In genomic region chr2:151729837-151730236, GRCh38 we compare ENCODE assay signal across 17 cellular contexts. TPM values are rescaled to one million over a fixed set of nuclear protein-coding genes. Genes with fewer than 3 reads are reported as not detected.
DNase-seq lines count a peak whose midpoint lies in the region; ATAC-seq and TF ChIP-seq lines count a peak whose summit lies in the region.
"Had no signal": no experiment of that assay in that cellular context is flagged by ENCODE, and none has a peak within 500 bp of the region (broad histone marks: within the 10 kb centered on the region; RNA-seq: fewer than 3 reads in every experiment).

No MANE protein-coding gene starts in this region.

- H3K9me3 Mint-ChIP-seq in GM23338 = no peaks in the 10 kb centered on the region
- no peaks in the 10 kb centered on the region for H3K9me3 Mint-ChIP-seq in neural crest cell
- H3K9me3 Mint-ChIP-seq: activated naive CD8-positive, alpha-beta T cell treated with anti-CD3 and anti-CD28 coated beads, Interleukin-2, amount 50 U/mL, for 24 hours; activated T-cell treated with anti-CD3 and anti-CD28 coated beads, Interleukin-2, amount 50 U/mL, for 4 hours had no signal

- H3K27ac Mint-ChIP-seq in GM23338 (peak overlapping the region; percentile 73), neural crest cell (ENCODE audit: unreplicated experiment) (peak overlapping the region; percentile 57)
- H3K27ac Mint-ChIP-seq: activated naive CD8-positive, alpha-beta T cell treated with anti-CD3 and anti-CD28 coated beads, Interleukin-2, amount 50 U/mL, for 24 hours had no signal

- H3K36me3 Mint-ChIP-seq in GM23338 (ENCODE audit: low read depth) (no peaks in the 10 kb centered on the region), neural crest cell (ENCODE audit: low read depth) (no peaks in the 10 kb centered on the region)

- H3K4me1 Mint-ChIP-seq in GM23338 (peaks cover 54% of the 10 kb centered on the region), neural crest cell (peaks cover 4% of the 10 kb centered on the region)

- no peaks in the 10 kb centered on the region for H4K20me1 ChIP-seq in GM23338 (replicated peaks; ENCODE audit: insufficient read depth)

- peak overlapping the region; percentile 36 for H3K4me2 ChIP-seq in GM23338

- no peak for DNase-seq in GM23338 (ENCODE audit: low spot score)
- DNase-seq in neural crest cell (ENCODE audit: low read depth, low spot score) = no peak
- no peak for DNase-seq in HUDEP-2 (lab: John Stamatoyannopoulos, UW; ENCODE audit: unreplicated experiment in 76 of 76)
- DNase-seq in DMS153 (lab: John Stamatoyannopoulos, UW) = no peak
- no peak for DNase-seq in NCI-H524 treated with DMSO at 0.1 percent for 48 hours (lab: John Stamatoyannopoulos, UW)
- DNase-seq in globus pallidus (ENCODE audit: low spot score) = no peak
- DNase-seq: activated naive CD8-positive, alpha-beta T cell treated with anti-CD3 and anti-CD28 coated beads, Interleukin-2, amount 50 U/mL, for 24 hours; activated T-cell treated with anti-CD3 and anti-CD28 coated beads, Interleukin-2, amount 50 U/mL, for 4 hours; hypothalamus; MG63; NCI-H526; PC-3; stimulated activated naive CD4-positive, alpha-beta T cell had no signal

- peaks cover 61% of the 10 kb centered on the region for H3K4me1 ChIP-seq in GM23338 (ENCODE audit: insufficient read depth)
- H3K4me1 ChIP-seq in HUES6 (ENCODE audit: control insufficient read depth, insufficient read depth, low read length) = peaks cover 41% of the 10 kb centered on the region

- H3F3A ChIP-seq in GM23338 (replicated peaks; ENCODE audit: low read depth) = no peaks in the 10 kb centered on the region

- peaks cover 2% of the 10 kb centered on the region for H3K27me3 Mint-ChIP-seq in GM23338 (ENCODE audit: insufficient read depth, low read depth, poor library complexity)
- no peaks in the 10 kb centered on the region for H3K27me3 Mint-ChIP-seq in neural crest cell (ENCODE audit: low read depth)
- H3K27me3 Mint-ChIP-seq: activated naive CD8-positive, alpha-beta T cell treated with anti-CD3 and anti-CD28 coated beads, Interleukin-2, amount 50 U/mL, for 24 hours had no signal

- no peaks in the 10 kb centered on the region for H3K79me2 ChIP-seq in GM23338 (replicated peaks; ENCODE audit: insufficient read depth)

- no peaks in the 10 kb centered on the region for H3K9me3 ChIP-seq in HUES6 (ENCODE audit: control insufficient read depth, insufficient read depth, low read depth, low read length)
- H3K9me3 ChIP-seq: MG63 had no signal

- H2AFZ ChIP-seq in GM23338 = no peak overlapping the region

- H3K4me3 Mint-ChIP-seq in GM23338 (no peak overlapping the region), neural crest cell (no peak overlapping the region)
- H3K4me3 Mint-ChIP-seq: activated naive CD8-positive, alpha-beta T cell treated with anti-CD3 and anti-CD28 coated beads, Interleukin-2, amount 50 U/mL, for 24 hours; activated T-cell treated with anti-CD3 and anti-CD28 coated beads, Interleukin-2, amount 50 U/mL, for 4 hours had no signal

- ATAC-seq in GM18858 (IDR thresholded peaks at IDR 0.05; ENCODE audit: unreplicated experiment) (peak; percentile 17), GM23338 (no peak)
- ATAC-seq: activated naive CD8-positive, alpha-beta T cell treated with anti-CD3 and anti-CD28 coated beads, Interleukin-2, amount 50 U/mL, for 24 hours; activated T-cell treated with anti-CD3 and anti-CD28 coated beads, Interleukin-2, amount 50 U/mL, for 4 hours; HCT116; PC-3 had no signal

- TF ChIP-seq CTCF in GM23338 (conservative IDR thresholded peaks at IDR 0.05; ENCODE audit: low read depth in 2 of 2) (no peak), neural crest cell (conservative IDR thresholded peaks at IDR 0.05) (no peak)

- H3K36me3 ChIP-seq in GM23338 (ENCODE audit: insufficient read depth) (no peaks in the 10 kb centered on the region), HUES6 (ENCODE audit: control insufficient read depth, insufficient read depth, low read length) (no peaks in the 10 kb centered on the region)
- H3K36me3 ChIP-seq: cardiac muscle cell, MG63 had no signal

- peak overlapping the region; percentile 9; the same call in 1 of the 2 replicates for H3K4me3 ChIP-seq in GM23338
- no peak overlapping the region for H3K4me3 ChIP-seq in HUES6 (ENCODE audit: low read depth, low read length)
- H3K4me3 ChIP-seq: cardiac muscle cell, MG63 had no signal

- H3K27me3 ChIP-seq in GM23338 (ENCODE audit: insufficient read depth) = no peaks in the 10 kb centered on the region
- H3K27me3 ChIP-seq in HUES6 (ENCODE audit: control insufficient read depth, insufficient read depth, low read length) = no peaks in the 10 kb centered on the region
- H3K27me3 ChIP-seq: cardiac muscle cell, MG63 had no signal

- peak overlapping the region; percentile 78 for H3K27ac ChIP-seq in GM23338 (ENCODE audit: low read depth)
- peak overlapping the region; percentile 22; the same call in 1 of the 2 replicates for H3K27ac ChIP-seq in HUES6 (ENCODE audit: low read depth, low read length)
- H3K27ac ChIP-seq: cardiac muscle cell had no signal

- no peak overlapping the region for H3K9ac ChIP-seq in HUES6 (ENCODE audit: low read length)

- H3K9me2 ChIP-seq in GM23338 (ENCODE audit: insufficient read depth) = no peaks in the 10 kb centered on the region

TF ChIP-seq in GM23338, 12 proteins besides CTCF, POLR2A, EP300 and RAD21 (continues in another document):
- TF ChIP-seq ZNF462 (CRISPR knock-in tag; IDR thresholded peaks at IDR 0.05) = no peak
- TF ChIP-seq NANOG (IDR thresholded peaks at IDR 0.05; ENCODE audit: borderline replicate concordance) = no peak

RNA-seq across cellular contexts. Expression of gene NEB, which starts 4.4 kb away (rescaled TPM):
- total RNA-seq in GM23338 (2014; rRNA removed; shearing (Covaris generic)) = 8.2 and 13.7 TPM in 2 replicates
- 4.9 and 6.2 TPM in 2 replicates for polyA plus RNA-seq in GM23338 (2016; fragmentation: Nextera tagmentation; extraction: Ambion mirVana)
- total RNA-seq in neural crest cell = 0.57 and 0.77 TPM in 2 replicates
